In genomic region chrX:16719334-16720084, GRCh38 we compare ENCODE assay signal across 8 cellular contexts. TPM values are rescaled to one million over a fixed set of nuclear protein-coding genes. Genes with fewer than 3 reads are reported as not detected.
DNase-seq lines count a peak whose midpoint lies in the region; ATAC-seq lines count a peak whose summit lies in the region.

A gene with protein sequence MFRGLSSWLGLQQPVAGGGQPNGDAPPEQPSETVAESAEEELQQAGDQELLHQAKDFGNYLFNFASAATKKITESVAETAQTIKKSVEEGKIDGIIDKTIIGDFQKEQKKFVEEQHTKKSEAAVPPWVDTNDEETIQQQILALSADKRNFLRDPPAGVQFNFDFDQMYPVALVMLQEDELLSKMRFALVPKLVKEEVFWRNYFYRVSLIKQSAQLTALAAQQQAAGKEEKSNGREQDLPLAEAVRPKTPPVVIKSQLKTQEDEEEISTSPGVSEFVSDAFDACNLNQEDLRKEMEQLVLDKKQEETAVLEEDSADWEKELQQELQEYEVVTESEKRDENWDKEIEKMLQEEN (plus strand): TSS chrX:16719612. CDS start chrX:16719725, 113 bp downstream.

- H3K9me3 ChIP-seq in effector memory CD4-positive, alpha-beta T cell (ENCODE audit: control insufficient read depth, low read length) = no peaks in the 10 kb centered on the region

- ATAC-seq in GM21360 (IDR thresholded peaks at IDR 0.05; ENCODE audit: unreplicated experiment) = peak; percentile 99

- H3K4me1 ChIP-seq in effector memory CD4-positive, alpha-beta T cell (ENCODE audit: control insufficient read depth, insufficient read depth, low read length, poor library complexity, severe bottlenecking) = no peaks in the 10 kb centered on the region

- H3K27ac ChIP-seq in effector memory CD4-positive, alpha-beta T cell (ENCODE audit: insufficient read depth, low read length, poor library complexity, severe bottlenecking) = peak within 1 kb of the TSS; percentile 91

- DNase-seq in CMK (ENCODE audit: low read depth) (peak; percentile 36), HT1080 (ENCODE audit: low read depth) (peak; percentile 93), NOMO-1 treated with DMSO at 0.1 percent for 48 hours (lab: John Stamatoyannopoulos, UW; ENCODE audit: unreplicated experiment) (peak; percentile 88), medulla oblongata (ENCODE audit: extremely low spot score) (peak; percentile 96)
- DNase-seq in activated CD8-positive, alpha-beta memory T cell treated with anti-CD3 and anti-CD28 coated beads for 4 hours (ENCODE audit: low read depth in 2 of 2) = peak; percentile 78 to 96
- DNase-seq in effector memory CD4-positive, alpha-beta T cell = peak; percentile 88 to 95 (median 89)
- peak; percentile 87 for DNase-seq in stimulated activated CD8-positive, alpha-beta memory T cell treated with anti-CD3 and anti-CD28 coated beads, Interleukin-12 subunit alpha, Interleukin-12 subunit beta, amount 100 ng/mL, for 1 hour (ENCODE audit: low read depth)

- H3K36me3 ChIP-seq in effector memory CD4-positive, alpha-beta T cell (ENCODE audit: control insufficient read depth, insufficient read depth, low read length) = no peaks in the 10 kb centered on the region

- H3K27me3 ChIP-seq in effector memory CD4-positive, alpha-beta T cell (replicated peaks; ENCODE audit: control insufficient read depth, insufficient read depth, low read length, poor library complexity, severe bottlenecking) = no peaks in the 10 kb centered on the region

- peak within 1 kb of the TSS; percentile 64 for H3K4me3 ChIP-seq in effector memory CD4-positive, alpha-beta T cell (ENCODE audit: insufficient read depth, low read depth, low read length, poor library complexity, severe bottlenecking)

RNA-seq across cellular contexts. Expression of the gene that starts here (rescaled TPM):
- 31.6 and 34.5 TPM in 2 replicates for total RNA-seq in HT1080 (2014; rRNA removed; shearing (Covaris generic))
- 18.3 and 18.9 TPM in 2 replicates for polyA plus RNA-seq in HT1080 (2015; cell fraction: cytosol; rRNA removed)
- 9.1 and 10.6 TPM in 2 replicates for polyA plus RNA-seq in HT1080 (2015; cell fraction: nucleus; rRNA removed)

Comparison
In these comparisons a context has a peak if more than half of its experiments do, and no peak if none do; other contexts are left out.
1. Peak in every context shown above with its lines: DNase-seq, ATAC-seq, H3K4me3 ChIP-seq and H3K27ac ChIP-seq.
2. DNase-seq: peak in every context shown above with its lines; median percentile 96 in medulla oblongata; 93 in HT1080; 89 in effector memory CD4-positive, alpha-beta T cell; 88 in NOMO-1 treated with DMSO at 0.1 percent for 48 hours; 87 in activated CD8-positive, alpha-beta memory T cell treated with anti-CD3 and anti-CD28 coated beads for 4 hours; 87 in stimulated activated CD8-positive, alpha-beta memory T cell treated with anti-CD3 and anti-CD28 coated beads, Interleukin-12 subunit alpha, Interleukin-12 subunit beta, amount 100 ng/mL, for 1 hour; 36 in CMK.